19 cellular contexts compared by ENCODE assay signal in the genomic region with DNA sequence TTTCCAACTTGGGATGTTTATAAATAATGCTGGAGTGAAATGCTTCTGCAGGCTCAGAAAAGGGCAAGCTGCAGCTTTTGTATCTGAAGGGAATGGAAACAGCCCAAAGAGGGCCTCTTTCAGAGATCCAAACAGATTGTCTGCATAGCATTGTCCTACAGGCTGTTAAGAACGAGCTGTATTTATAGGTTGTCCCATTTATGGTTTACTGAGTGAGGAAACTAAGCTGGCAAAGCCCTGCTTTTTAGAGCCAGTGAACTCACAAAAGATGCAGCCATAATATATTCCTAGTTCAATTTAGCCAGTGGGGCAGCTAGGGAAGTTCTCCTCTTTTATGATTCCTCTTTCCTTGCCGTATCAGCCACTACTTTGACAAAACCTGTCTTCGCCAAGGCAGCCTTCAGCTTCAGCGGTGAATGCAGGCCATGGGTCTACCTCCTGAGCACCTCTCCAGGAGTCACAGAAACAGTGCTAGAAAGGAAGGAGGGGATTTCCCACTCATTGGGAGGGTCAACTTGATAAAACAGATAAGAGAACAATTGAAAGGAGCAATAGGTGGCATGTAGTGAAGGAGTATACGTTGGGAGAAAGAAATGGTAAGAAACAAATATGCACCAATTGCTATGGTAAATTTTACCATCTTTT. TPM values are rescaled to one million over a fixed set of nuclear protein-coding genes. Genes with fewer than 3 reads are reported as not detected.
DNase-seq lines count a peak whose midpoint lies in the region; ATAC-seq and TF ChIP-seq lines count a peak whose summit lies in the region.
"Had no signal": no experiment of that assay in that cellular context is flagged by ENCODE, and none has a peak within 500 bp of the region (broad histone marks: within the 10 kb centered on the region; RNA-seq: fewer than 3 reads in every experiment).

No MANE protein-coding gene starts in this region.

- no peaks in the 10 kb centered on the region; a peak in 2 of 5 replicates for H3K9me3 Mint-ChIP-seq in H9
- H3K9me3 Mint-ChIP-seq in neural crest cell: peaks cover 3% of the 10 kb centered on the region
- no peaks in the 10 kb centered on the region for H3K9me3 Mint-ChIP-seq in effector memory CD8-positive, alpha-beta T cell

- no peak overlapping the region for H4K5ac ChIP-seq in H9 (ENCODE audit: insufficient read length, low read depth, low read length)

- H3K9ac ChIP-seq in H9 (ENCODE audit: extremely low read depth, insufficient read length, low read length): no peak overlapping the region
- H3K9ac ChIP-seq: SK-N-SH had no signal

- no peaks in the 10 kb centered on the region for H4K20me1 ChIP-seq in H9 (ENCODE audit: control insufficient read depth, insufficient read depth, insufficient read length)

- ATAC-seq in effector memory CD8-positive, alpha-beta T cell (replicated peaks): no peak

- H3K27me3 Mint-ChIP-seq in H9 (ENCODE audit: low read depth) (no peaks in the 10 kb centered on the region), neural crest cell (ENCODE audit: low read depth) (peaks cover 2% of the 10 kb centered on the region)
- peaks cover 34 to 35% of the 10 kb centered on the region in 2 donors for H3K27me3 Mint-ChIP-seq in effector memory CD8-positive, alpha-beta T cell

- H3K56ac ChIP-seq in H9 (ENCODE audit: insufficient read length, low read depth, low read length): no peak overlapping the region

- H3K36me3 Mint-ChIP-seq in H9 (ENCODE audit: insufficient read depth in 1 of 3, low read depth in 3 of 3): no peaks in the 10 kb centered on the region
- no peaks in the 10 kb centered on the region for H3K36me3 Mint-ChIP-seq in neural crest cell (ENCODE audit: low read depth)
- H3K36me3 Mint-ChIP-seq in effector memory CD8-positive, alpha-beta T cell (ENCODE audit: insufficient read depth): no peaks in the 10 kb centered on the region

- no peak overlapping the region for H3K4me2 ChIP-seq in H9 (ENCODE audit: insufficient read depth, insufficient read length, low read length)
- H3K4me2 ChIP-seq: SK-N-SH had no signal

- TF ChIP-seq CTCF in H9 (conservative IDR thresholded peaks at IDR 0.05) (no peak), neural crest cell (conservative IDR thresholded peaks at IDR 0.05) (no peak)

- no peaks in the 10 kb centered on the region for H3K79me1 ChIP-seq in H9 (ENCODE audit: insufficient read depth, low read depth, low read length, poor library complexity, severe bottlenecking)

- H3K4ac ChIP-seq in H9 (ENCODE audit: low read depth, low read length): no peak overlapping the region

- H3K79me2 ChIP-seq in H9 (ENCODE audit: insufficient read depth, low read length): no peaks in the 10 kb centered on the region

- no peak overlapping the region for H2AK5ac ChIP-seq in H9 (ENCODE audit: insufficient read length, low read length)

- H3K27ac ChIP-seq in H9 (ENCODE audit: insufficient read length, low read depth, low read length) (no peak overlapping the region), cingulate gyrus (ENCODE audit: low read depth, low read length) (peak overlapping the region; percentile 62)

- H2BK20ac ChIP-seq in H9 (ENCODE audit: low read depth, low read length, poor library complexity, severe bottlenecking): peak overlapping the region; percentile 60

- H3K4me1 Mint-ChIP-seq in H9: peaks cover 6 to 20% of the 10 kb centered on the region in 2 experiments
- H3K4me1 Mint-ChIP-seq in neural crest cell: peaks cover 6% of the 10 kb centered on the region
- H3K4me1 Mint-ChIP-seq in effector memory CD8-positive, alpha-beta T cell (ENCODE audit: low read depth in 2 of 2): no peaks in the 10 kb centered on the region

- DNase-seq in Ammon's horn (ENCODE audit: low spot score) (peak; percentile 12), H9 (no peak), neural crest cell (ENCODE audit: low read depth, low spot score) (no peak), DMS153 treated with DMSO at 0.1 percent for 48 hours (lab: John Stamatoyannopoulos, UW; ENCODE audit: unreplicated experiment) (no peak), T-helper 1 cell (no peak)
- no peak for DNase-seq in effector memory CD8-positive, alpha-beta T cell
- DNase-seq: Calu3; CD4-positive, alpha-beta T cell; NCI-H1092 treated with DMSO at 0.1 percent for 48 hours; NCI-H146; NCI-H2029 treated with DMSO at 0.1 percent for 48 hours; NCI-H2171; NCI-H446 treated with DMSO at 0.1 percent for 48 hours; NCI-H748 treated with DMSO at 0.1 percent for 48 hours; OCI-M1; RPMI8226; SHP77 treated with DMSO at 0.1 percent for 48 hours had no signal

- no peak overlapping the region for H2BK5ac ChIP-seq in H9 (ENCODE audit: insufficient read length, low read length)

- no peak overlapping the region for H3K4me3 Mint-ChIP-seq in H9
- no peak overlapping the region for H3K4me3 Mint-ChIP-seq in neural crest cell
- no peak overlapping the region for H3K4me3 Mint-ChIP-seq in effector memory CD8-positive, alpha-beta T cell
- H3K4me3 Mint-ChIP-seq: CD4-positive, alpha-beta T cell had no signal

- H3K23ac ChIP-seq in H9 (ENCODE audit: insufficient read length, low read depth, low read length): no peak overlapping the region

- H2BK15ac ChIP-seq in H9 (ENCODE audit: low read depth, low read length): no peak overlapping the region

- no peak overlapping the region for H3K18ac ChIP-seq in H9 (ENCODE audit: insufficient read length, low read depth, low read length)

- no peaks in the 10 kb centered on the region for H3K4me1 ChIP-seq in H9 (ENCODE audit: insufficient read depth, low read length)

- no peak overlapping the region for H2BK120ac ChIP-seq in H9 (ENCODE audit: low read depth, low read length, poor library complexity, severe bottlenecking)

- H4K91ac ChIP-seq in H9 (ENCODE audit: insufficient read length, low read depth, low read length): no peak overlapping the region

- H3K14ac ChIP-seq in H9 (ENCODE audit: insufficient read depth, low read length): no peak overlapping the region

- H3K27ac Mint-ChIP-seq in H9: no peak overlapping the region
- peak overlapping the region; percentile 83 for H3K27ac Mint-ChIP-seq in neural crest cell (ENCODE audit: unreplicated experiment)
- no peak overlapping the region for H3K27ac Mint-ChIP-seq in effector memory CD8-positive, alpha-beta T cell
- H3K27ac Mint-ChIP-seq: CD4-positive, alpha-beta T cell had no signal

- no peak overlapping the region for H2BK12ac ChIP-seq in H9 (ENCODE audit: insufficient read length, low read depth, low read length)

- no peaks in the 10 kb centered on the region for H3K23me2 ChIP-seq in H9 (ENCODE audit: insufficient read length, low read depth, low read length, poor library complexity, severe bottlenecking)

- H3T11ph ChIP-seq in H9 (ENCODE audit: low read length): no peak overlapping the region

- H4K8ac ChIP-seq in H9 (replicated peaks; ENCODE audit: insufficient read length, low read depth, low read length): no peak overlapping the region

- no CpG with 5 or more reads among the region's 5 CpGs for WGBS in H9 (ENCODE audit: extremely low coverage, insufficient read length, low lambda C conversion rate)

- H2AFZ ChIP-seq in H9 (ENCODE audit: low read length): peak overlapping the region; percentile 78

- no peaks in the 10 kb centered on the region for H3K9me3 ChIP-seq in H9 (ENCODE audit: control insufficient read depth, low read depth, low read length)
- H3K9me3 ChIP-seq: SK-N-SH had no signal

- no peaks in the 10 kb centered on the region for H3K27me3 ChIP-seq in H9 (ENCODE audit: insufficient read depth, low read length)

RNA-seq across cellular contexts. Expression of gene KIAA0319, which starts 15.0 kb away (rescaled TPM):
- 0.28 and 0.31 TPM in 2 replicates for total RNA-seq in H9 (2021)
- total RNA-seq in neural crest cell: 0.39 and 0.42 TPM in 2 replicates
- total RNA-seq: CD4-positive, alpha-beta T cell had no signal

RNA-seq across cellular contexts. Expression of gene TDP2, which starts 35.7 kb away (rescaled TPM):
- total RNA-seq in H9 (2021) (54.7 and 55.6 TPM in 2 replicates), neural crest cell (44.6 and 44.9 TPM in 2 replicates)

RNA-seq across cellular contexts. Expression of gene ACOT13, which starts 35.9 kb away (rescaled TPM):
- total RNA-seq in H9 (2021) (38.0 and 40.4 TPM in 2 replicates), neural crest cell (27.4 and 30.3 TPM in 2 replicates)
